In the genomic region with DNA sequence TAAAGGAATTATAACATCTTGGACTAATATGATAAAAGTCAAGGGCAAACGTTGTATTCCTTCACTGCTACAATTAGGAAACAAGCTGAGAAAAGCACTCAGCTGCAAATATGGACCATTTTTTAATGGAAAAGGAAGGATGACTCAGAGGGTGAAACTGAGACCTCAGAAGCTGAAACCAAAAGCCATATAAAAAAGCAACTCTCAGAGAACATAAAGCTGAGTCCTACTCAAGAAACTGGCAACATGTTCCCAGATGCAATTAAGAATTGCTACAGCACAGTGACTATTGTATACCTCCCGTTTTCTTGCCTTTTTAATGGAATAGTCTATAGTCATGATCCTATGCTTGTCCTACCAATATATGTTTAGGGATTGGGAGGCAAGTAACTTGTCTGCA, we compare ENCODE assay signal across 17 cellular contexts.
DNase-seq lines count a peak whose midpoint lies in the region; ATAC-seq, FAIRE-seq and TF ChIP-seq lines count a peak whose summit lies in the region.
"Had no signal": no experiment of that assay in that cellular context is flagged by ENCODE, and none has a peak within 500 bp of the region (broad histone marks: within the 10 kb centered on the region; RNA-seq: fewer than 3 reads in every experiment).

No MANE protein-coding gene starts in this region.

- DNase-seq in EH (ENCODE audit: low read depth): peak; percentile 1
- peak; percentile 10 for DNase-seq in bronchial epithelial cell (ENCODE audit: low read depth)
- DNase-seq in iris pigment epithelial cell (ENCODE audit: low read depth): peak; percentile 4
- no peak for DNase-seq in NK-92 treated with Interleukin-12 subunit alpha and Interleukin-12 subunit beta, amount 100 ng/mL, for 24 hours (lab: John Stamatoyannopoulos, UW)
- DNase-seq in NCI-H2196 treated with DMSO at 0.1 percent for 48 hours (lab: John Stamatoyannopoulos, UW; ENCODE audit: unreplicated experiment): no peak
- DNase-seq: AML-193; Caco-2; CD8-positive, alpha-beta memory T cell; DND-41; GF-D8; GOT3; H9; KBM-7 had no signal

- peak; percentile 49 for ATAC-seq in HG03432 (IDR thresholded peaks at IDR 0.05; ENCODE audit: unreplicated experiment)
- no peak for ATAC-seq in GM19397 (IDR thresholded peaks at IDR 0.05; ENCODE audit: unreplicated experiment)
- ATAC-seq in GM18498 (IDR thresholded peaks at IDR 0.05; ENCODE audit: unreplicated experiment): no peak

- TF ChIP-seq CTCF in bronchial epithelial cell (IDR thresholded peaks at IDR 0.05; ENCODE audit: insufficient read depth, low read length, severe bottlenecking): no peak

- H3K27me3 ChIP-seq in bronchial epithelial cell (ENCODE audit: control insufficient read depth, insufficient read depth, low read length): no peaks in the 10 kb centered on the region
- H3K27me3 ChIP-seq: BLaER1 had no signal

- no peaks in the 10 kb centered on the region for H3K36me3 ChIP-seq in bronchial epithelial cell (ENCODE audit: control insufficient read depth, insufficient read depth, low read length)
- H3K36me3 ChIP-seq: BLaER1 had no signal

- no peak for FAIRE-seq in bronchial epithelial cell (lab: Jason Lieb, UNC)

- H3K4me3 ChIP-seq in bronchial epithelial cell (ENCODE audit: low read depth, low read length): no peak overlapping the region
- H3K4me3 ChIP-seq: BLaER1 had no signal

Comparison
In these comparisons a context has a peak if more than half of its experiments do, and no peak if none do; other contexts are left out.
1. DNase-seq: peak in EH (single experiment), bronchial epithelial cell (single experiment) and iris pigment epithelial cell (single experiment); none in NK-92 treated with Interleukin-12 subunit alpha and Interleukin-12 subunit beta, amount 100 ng/mL, for 24 hours (single experiment) and NCI-H2196 treated with DMSO at 0.1 percent for 48 hours (single experiment).